Comparison of ENCODE assay signal across 18 cellular contexts in the genomic region with DNA sequence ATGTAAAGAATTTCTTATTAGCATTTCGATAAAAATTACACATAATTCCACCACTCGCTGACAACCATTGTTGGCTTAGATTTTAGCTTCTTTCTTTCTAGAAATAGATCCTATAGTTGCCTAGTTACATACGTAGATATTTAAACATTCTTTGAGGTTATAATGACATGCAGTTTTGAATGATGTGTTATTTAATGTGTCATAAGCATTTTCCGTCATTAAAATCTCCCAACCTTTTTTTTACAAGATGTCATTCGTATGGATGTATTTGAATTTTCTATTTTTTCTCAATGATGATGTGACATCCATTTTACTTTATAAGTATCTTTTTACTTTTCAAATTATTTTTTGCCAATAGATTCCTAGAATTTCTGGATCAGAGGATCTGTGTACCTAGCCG. TPM values are rescaled to one million over a fixed set of nuclear protein-coding genes. Genes with fewer than 3 reads are reported as not detected.
DNase-seq lines count a peak whose midpoint lies in the region; ATAC-seq, FAIRE-seq and TF ChIP-seq lines count a peak whose summit lies in the region.
"Had no signal": no experiment of that assay in that cellular context is flagged by ENCODE, and none has a peak within 500 bp of the region (broad histone marks: within the 10 kb centered on the region; RNA-seq: fewer than 3 reads in every experiment).

No MANE protein-coding gene starts in this region.

- no peaks in the 10 kb centered on the region for H3K4me1 Mint-ChIP-seq in activated T-helper 2 cell treated with anti-CD3 and anti-CD28 coated beads, Interferon-gamma antibody, Interleukin-2, Interleukin-4, amounts not matched to agents 10 μg/mL and 5 μg/mL and 100 μg/mL, durations not matched to agents 14 hours and 24 hours and 36 hours (ENCODE audit: low read depth)
- H3K4me1 Mint-ChIP-seq: CD4-positive, CD25-positive, alpha-beta regulatory T cell had no signal

- H3K4me2 ChIP-seq in DOHH2 (ENCODE audit: low read length): peak overlapping the region; percentile 96
- H3K4me2 ChIP-seq in K562 (ENCODE audit: insufficient read depth, low read length): no peak overlapping the region
- H3K4me2 ChIP-seq in neural cell (ENCODE audit: low read length): no peak overlapping the region
- H3K4me2 ChIP-seq: GM23338 had no signal

- TF ChIP-seq RAD21 in K562 (CRISPR knock-in tag; conservative IDR thresholded peaks at IDR 0.05 in 1 of 2, IDR thresholded peaks at IDR 0.05 in 1 of 2) (no peak), neural cell (conservative IDR thresholded peaks at IDR 0.05) (no peak)

- H3K9me2 ChIP-seq in DOHH2 (replicated peaks; ENCODE audit: control insufficient read depth, low read length) (no peaks in the 10 kb centered on the region), neural cell (ENCODE audit: insufficient read depth, low read length) (no peaks in the 10 kb centered on the region)

- in situ Hi-C loops in K562 (cut with MboI): no loop called here

- BruUV-seq in K562 (replicated peaks; lab: Mats Ljungman, UMichigan): no TSS peak

- no peaks in the 10 kb centered on the region for H3K9me1 ChIP-seq in K562 (ENCODE audit: control insufficient read depth, insufficient read depth, low read length)

- H3K4me3 Mint-ChIP-seq in activated T-helper 2 cell treated with anti-CD3 and anti-CD28 coated beads, Interferon-gamma antibody, Interleukin-2, Interleukin-4, amounts not matched to agents 10 μg/mL and 5 μg/mL and 100 μg/mL, durations not matched to agents 14 hours and 24 hours and 36 hours (ENCODE audit: low read depth): no peak overlapping the region
- H3K4me3 Mint-ChIP-seq: CD4-positive, CD25-positive, alpha-beta regulatory T cell; CD8-positive, alpha-beta T cell; GM23338; H9 had no signal

- FAIRE-seq in K562 (lab: Jason Lieb, UNC): no peak
- FAIRE-seq: GM12891, GM18507 had no signal

- H3K27me3 Mint-ChIP-seq in activated T-helper 2 cell treated with anti-CD3 and anti-CD28 coated beads, Interferon-gamma antibody, Interleukin-2, Interleukin-4, amounts not matched to agents 10 μg/mL and 5 μg/mL and 100 μg/mL, durations not matched to agents 14 hours and 24 hours and 36 hours (ENCODE audit: low read depth): no peaks in the 10 kb centered on the region
- H3K27me3 Mint-ChIP-seq: CD4-positive, CD25-positive, alpha-beta regulatory T cell had no signal

- no peak overlapping the region for H3K9ac ChIP-seq in K562 (ENCODE audit: insufficient read depth in 1 of 2, low read depth in 2 of 2, low read length in 2 of 2)
- peak overlapping the region; percentile 54 for H3K9ac ChIP-seq in neural cell (ENCODE audit: low read length)

- TF ChIP-seq POLR2A in K562 (conservative IDR thresholded peaks at IDR 0.05): no peak

- H4K20me1 ChIP-seq in DOHH2 (ENCODE audit: control insufficient read depth, insufficient read depth, low read depth, low read length) (no peaks in the 10 kb centered on the region), K562 (replicated peaks; ENCODE audit: control insufficient read depth, insufficient read depth, low read length) (no peaks in the 10 kb centered on the region), neural cell (ENCODE audit: insufficient read depth) (no peaks in the 10 kb centered on the region)

- H3K27ac ChIP-seq in DOHH2 (ENCODE audit: low read depth, low read length): peak overlapping the region; percentile 60; the same call in 1 of the 2 replicates
- H3K27ac ChIP-seq in K562 (ENCODE audit: extremely low read depth, low read depth, low read length): no peak overlapping the region
- peak overlapping the region; percentile 90 for H3K27ac ChIP-seq in neural cell (ENCODE audit: low read length)
- H3K27ac ChIP-seq: C4-2B had no signal

- CTCF ChIA-PET in K562 (lab: Yijun Ruan, JAX; ENCODE audit: low intra/inter-chr PET ratio): no interaction called here

- no peaks in the 10 kb centered on the region for H3K9me3 Mint-ChIP-seq in activated T-helper 2 cell treated with anti-CD3 and anti-CD28 coated beads, Interferon-gamma antibody, Interleukin-2, Interleukin-4, amounts not matched to agents 10 μg/mL and 5 μg/mL and 100 μg/mL, durations not matched to agents 14 hours and 24 hours and 36 hours
- H3K9me3 Mint-ChIP-seq: CD4-positive, CD25-positive, alpha-beta regulatory T cell; CD8-positive, alpha-beta T cell; GM23338; H9 had no signal

- peaks cover 15% of the 10 kb centered on the region for H3K36me3 Mint-ChIP-seq in activated T-helper 2 cell treated with anti-CD3 and anti-CD28 coated beads, Interferon-gamma antibody, Interleukin-2, Interleukin-4, amounts not matched to agents 10 μg/mL and 5 μg/mL and 100 μg/mL, durations not matched to agents 14 hours and 24 hours and 36 hours (ENCODE audit: low read depth)

- H3K36me3 ChIP-seq in DOHH2 (ENCODE audit: control insufficient read depth, low read length): peaks cover 66% of the 10 kb centered on the region
- no peaks in the 10 kb centered on the region for H3K36me3 ChIP-seq in K562 (ENCODE audit: control insufficient read depth, insufficient read depth, low read length)
- no peaks in the 10 kb centered on the region for H3K36me3 ChIP-seq in neural cell (ENCODE audit: insufficient read depth, low read length)
- H3K36me3 ChIP-seq: BE2C had no signal

- 35% methylated on average over 6 of the region's 6 CpGs for WGBS in K562 (ENCODE audit: insufficient coverage, low coverage, missing lambda C conversion rate)

- no peak for TF ChIP-seq EP300 in K562 (IDR thresholded peaks at IDR 0.05; ENCODE audit: low read length)
- peak; percentile 70 for TF ChIP-seq EP300 in neural cell (conservative IDR thresholded peaks at IDR 0.05; ENCODE audit: poor library complexity, severe bottlenecking)

- H2AFZ ChIP-seq in K562 (ENCODE audit: low read depth, low read length) (0 out of 2 replicates have a peak overlapping the region, but pooled peaks have one; percentile 46), neural cell (ENCODE audit: low read depth, low read length) (no peak overlapping the region)
- H2AFZ ChIP-seq: GM23338 had no signal

- POLR2A ChIA-PET in K562 (lab: Yijun Ruan, JAX): interaction anchor here (0.6 to 1.0 kb wide), 2 partner anchors 9 to 810 kb away, joined by 3 read pairs; no protein-coding TSS in a partner anchor

- TF ChIP-seq CTCF in DOHH2 (IDR thresholded peaks at IDR 0.05; ENCODE audit: low read depth, low read length, poor library complexity, severe bottlenecking) (no peak), K562 (IDR thresholded peaks at IDR 0.05 in 2 of 3, conservative IDR thresholded peaks at IDR 0.05 in 1 of 3; ENCODE audit: insufficient read depth in 2 of 3, low read depth in 1 of 3, low read length in 3 of 3) (no peak), neural cell (IDR thresholded peaks at IDR 0.05; ENCODE audit: poor library complexity, severe bottlenecking) (no peak)

- no peak overlapping the region for H3K27ac Mint-ChIP-seq in activated T-helper 2 cell treated with anti-CD3 and anti-CD28 coated beads, Interferon-gamma antibody, Interleukin-2, Interleukin-4, amounts not matched to agents 10 μg/mL and 5 μg/mL and 100 μg/mL, durations not matched to agents 14 hours and 24 hours and 36 hours
- H3K27ac Mint-ChIP-seq: CD4-positive, CD25-positive, alpha-beta regulatory T cell; CD8-positive, alpha-beta T cell; GM23338; H9 had no signal

- ATAC-seq in K562: no peak
- ATAC-seq: CD8-positive, alpha-beta T cell; GM23338; HCT116 had no signal

- intact Hi-C loops in K562 (cut with micrococcal nuclease): no loop called here
- intact Hi-C loops in activated T-helper 2 cell treated with anti-CD3 and anti-CD28 coated beads, Interferon-gamma antibody, Interleukin-2, Interleukin-4, amounts not matched to agents 10 μg/mL and 5 μg/mL and 100 μg/mL, durations not matched to agents 14 hours and 24 hours and 36 hours (cut with micrococcal nuclease): no loop called here

- DNase-seq in K562 (ENCODE audit: extremely low read depth in 1 of 4, low spot score in 3 of 4) (no peak), NOMO-1 treated with DMSO at 0.1 percent for 48 hours (lab: John Stamatoyannopoulos, UW; ENCODE audit: unreplicated experiment) (no peak), DMS114 treated with DMSO at 0.1 percent for 48 hours (lab: John Stamatoyannopoulos, UW; ENCODE audit: unreplicated experiment) (no peak)
- DNase-seq in activated T-helper 2 cell treated with anti-CD3 and anti-CD28 coated beads, Interferon-gamma antibody, Interleukin-2, Interleukin-4, amounts not matched to agents 10 μg/mL and 5 μg/mL and 100 μg/mL, durations not matched to agents 14 hours and 24 hours and 36 hours (ENCODE audit: low spot score): no peak
- DNase-seq: CD4-positive, CD25-positive, alpha-beta regulatory T cell; CD8-positive, alpha-beta T cell; DMS79; GF-D8; H9 had no signal

- H3K79me2 ChIP-seq in DOHH2 (ENCODE audit: control insufficient read depth, low read length): peaks cover 43% of the 10 kb centered on the region
- H3K79me2 ChIP-seq in K562 (ENCODE audit: control insufficient read depth, insufficient read depth, low read length): no peaks in the 10 kb centered on the region
- no peaks in the 10 kb centered on the region for H3K79me2 ChIP-seq in neural cell (replicated peaks; ENCODE audit: insufficient read depth, low read length)

- H3F3A ChIP-seq in DOHH2 (ENCODE audit: control insufficient read depth, insufficient read depth): peaks cover 29% of the 10 kb centered on the region
- no peaks in the 10 kb centered on the region for H3F3A ChIP-seq in neural cell (ENCODE audit: insufficient read depth, low read length, poor library complexity, severe bottlenecking)

- H3K4me1 ChIP-seq in DOHH2 (ENCODE audit: control insufficient read depth, low read length) (peaks cover 96% of the 10 kb centered on the region), K562 (replicated peaks in 1 of 2; ENCODE audit: control insufficient read depth in 2 of 2, insufficient read depth in 2 of 2, low read length in 2 of 2) (peaks cover 27 to 35% of the 10 kb centered on the region in 2 experiments)
- H3K4me1 ChIP-seq: Caco-2 had no signal

- H3K4me3 ChIP-seq in DOHH2 (ENCODE audit: low read length) (peak overlapping the region; percentile 88), K562 (no peak overlapping the region), neural cell (ENCODE audit: low read length) (peak overlapping the region; percentile 24)
- H3K4me3 ChIP-seq: GM23338 had no signal

- no peaks in the 10 kb centered on the region for H3K9me3 ChIP-seq in DOHH2 (ENCODE audit: control insufficient read depth, insufficient read depth, low read length)
- H3K9me3 ChIP-seq in K562 (replicated peaks; ENCODE audit: control insufficient read depth, insufficient read depth, low read depth, low read length): no peaks in the 10 kb centered on the region
- H3K9me3 ChIP-seq in neural cell (ENCODE audit: low read length): no peaks in the 10 kb centered on the region
- H3K9me3 ChIP-seq: BE2C, Caco-2 had no signal

- no peaks in the 10 kb centered on the region for H3K27me3 ChIP-seq in DOHH2 (ENCODE audit: control insufficient read depth, low read length)
- peaks cover 2 to 17% of the 10 kb centered on the region in 2 experiments; a peak in 3 of 5 replicates for H3K27me3 ChIP-seq in K562 (ENCODE audit: control insufficient read depth in 2 of 2, insufficient read depth in 2 of 2, low read length in 2 of 2)
- no peaks in the 10 kb centered on the region for H3K27me3 ChIP-seq in neural cell (ENCODE audit: insufficient read depth, low read depth, low read length)
- H3K27me3 ChIP-seq: BE2C had no signal

RNA-seq across cellular contexts. Expression of a gene that starts 44.7 kb away (rescaled TPM):
- total RNA-seq in K562 (2011; cell fraction: chromatin; rRNA removed; ENCODE audit: low replicate concordance): 4.6 and 9.1 TPM in 2 replicates
- total RNA-seq in K562 (2011; cell fraction: nucleolus; rRNA removed): 5.5 and 5.9 TPM in 2 replicates
- total RNA-seq in K562 (2011; cell fraction: nucleoplasm; rRNA removed): 5.6 and 6.5 TPM in 2 replicates
- total RNA-seq in K562 (2014; rRNA removed): 0.33 and 1.4 TPM in 2 replicates
- total RNA-seq in K562 (2014; rRNA removed; fragmentation: Illumina TruSeq; extraction: Trizol): 0.10 and 0.15 TPM in 2 replicates
- total RNA-seq in K562 (2015; rRNA removed; fragmentation: Illumina TruSeq; extraction: Trizol): 0.40 and 0.79 TPM in 2 replicates
- total RNA-seq in K562 (2021): 0.40 and 0.60 TPM in 2 replicates
- polyA plus RNA-seq in K562 (2011; rRNA removed): 3.4 and 4.5 TPM in 2 replicates
- 2.8 and 3.2 TPM in 2 replicates for polyA plus RNA-seq in K562 (2011; cell fraction: cytosol; rRNA removed)
- 10.8 and 11.2 TPM in 2 replicates for polyA plus RNA-seq in K562 (2011; cell fraction: nucleus; rRNA removed)
- 0.43 and 1.8 TPM in 2 replicates for polyA plus RNA-seq in K562 (2012)
- 0.45 and 0.65 TPM in 2 replicates for polyA plus RNA-seq in K562 (2014; fragmentation: Illumina TruSeq; extraction: Trizol)
- under 1 TPM; 0.06 to 0.20 TPM for polyA plus RNA-seq in K562 (2014; fragmentation: Nextera tagmentation; extraction: Ambion mirVana)
- 0.09 and 0.24 TPM in 2 replicates for polyA plus RNA-seq in K562 (2014; rRNA removed)
- 3.8 and 6.7 TPM in 2 replicates for polyA minus RNA-seq in K562 (2011; rRNA and poly(A)+ RNA removed)
- polyA minus RNA-seq in K562 (2011; cell fraction: cytosol; rRNA and poly(A)+ RNA removed): 2.5 and 2.6 TPM in 2 replicates
- 8.3 and 11.8 TPM in 2 replicates for polyA minus RNA-seq in K562 (2011; cell fraction: nucleus; rRNA and poly(A)+ RNA removed)
- 60.7 and 64.4 TPM in 2 replicates for polyA plus RNA-seq in neural cell
- polyA minus RNA-seq in neural cell: 67.8 and 75.7 TPM in 2 replicates
- total RNA-seq in activated T-helper 2 cell treated with anti-CD3 and anti-CD28 coated beads, Interferon-gamma antibody, Interleukin-2, Interleukin-4, amounts not matched to agents 10 μg/mL and 5 μg/mL and 100 μg/mL, durations not matched to agents 14 hours and 24 hours and 36 hours: 21.6 and 22.3 TPM in 2 replicates
